Comparison of ENCODE assay signal across 26 cellular contexts in the genomic region with DNA sequence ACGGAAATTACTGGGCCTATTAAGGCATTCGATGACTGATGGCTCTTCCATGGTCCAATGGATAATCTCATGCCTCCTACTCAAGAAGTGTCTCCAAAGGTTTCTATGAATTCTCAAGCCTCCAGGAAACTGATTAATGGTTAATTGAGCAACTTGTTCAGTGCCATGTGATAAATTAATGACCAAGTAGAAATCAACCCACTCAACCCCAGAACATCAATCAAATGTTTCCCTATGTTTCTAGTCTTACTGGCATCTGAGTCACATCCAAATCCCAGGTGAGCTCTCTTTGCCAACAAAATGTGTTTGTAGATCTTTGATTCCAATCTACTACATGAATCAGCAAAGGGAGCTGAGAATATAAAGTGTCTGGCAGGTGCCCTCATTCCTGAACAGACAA.
"Had no signal": no experiment of that assay in that cellular context is flagged by ENCODE, and none has a peak within 500 bp of the region (broad histone marks: within the 10 kb centered on the region; RNA-seq: fewer than 3 reads in every experiment).

No MANE protein-coding gene starts in this region.

- H3K27me3 ChIP-seq: brain microvascular endothelial cell, right atrium auricular region, stomach, tibial artery had no signal

- FAIRE-seq: astrocyte had no signal

- H3K9me3 ChIP-seq: psoas muscle, right atrium auricular region, stomach, tibial artery, upper lobe of right lung had no signal

- DNase-seq: activated CD4-positive, alpha-beta T cell treated with anti-CD3 and anti-CD28 coated beads for 48 hours; activated CD4-positive, alpha-beta T cell treated with anti-CD3 and anti-CD28 coated beads, Interleukin-2, amount 50 U/mL, for 48 hours; activated CD8-positive, alpha-beta memory T cell treated with anti-CD3 and anti-CD28 coated beads for 24 hours; activated effector memory CD4-positive, alpha-beta T cell treated with anti-CD3 and anti-CD28 coated beads, Interleukin-2, amount 50 U/mL, for 16 hours; activated naive CD4-positive, alpha-beta T cell treated with anti-CD3 and anti-CD28 coated beads, Interleukin-2, amount 10 ng/mL, durations not matched to agents 7 days and 5 days; activated naive CD8-positive, alpha-beta T cell treated with anti-CD3 and anti-CD28 coated beads, Interleukin-2, amount 10 ng/mL, durations not matched to agents 7 days and 5 days; brain microvascular endothelial cell; central memory CD4-positive, alpha-beta T cell; foreskin melanocyte; left colon; midbrain; naive thymus-derived CD8-positive, alpha-beta T cell; nucleus accumbens; psoas muscle; stimulated activated CD4-positive, alpha-beta T cell treated with anti-CD3 and anti-CD28 coated beads, Interleukin-1b, Interleukin-23, amount 100 ng/mL, for 48 hours; stimulated activated naive B cell treated with anti-CD40 and anti-IgM and Interleukin-4, amounts not matched to agents 10 μg/mL and 1 μg/mL and 100 μg/mL, for 72 hours; stomach; T-helper 17 cell; T1000; tibial artery; upper lobe of right lung; WERI-Rb-1 had no signal

- H3K4me3 ChIP-seq: psoas muscle, right atrium auricular region, smooth muscle cell, stomach, tibial artery, upper lobe of right lung had no signal

- H3K27ac ChIP-seq: brain microvascular endothelial cell, parathyroid adenoma, psoas muscle, right atrium auricular region, stomach, tibial artery, upper lobe of right lung, WERI-Rb-1 had no signal

- H3K36me3 ChIP-seq: brain microvascular endothelial cell, right atrium auricular region, stomach, tibial artery, upper lobe of right lung, WERI-Rb-1 had no signal

- H3K4me1 ChIP-seq: parathyroid adenoma, psoas muscle, right atrium auricular region, stomach, tibial artery, upper lobe of right lung had no signal
